16 cellular contexts compared by ENCODE assay signal in genomic region chr1:21887216-21887736, GRCh38. TPM values are rescaled to one million over a fixed set of nuclear protein-coding genes. Genes with fewer than 3 reads are reported as not detected.
A peak's percentile ranks its signal among the peaks of the same experiment; 100 is the strongest.
DNase-seq lines count a peak whose midpoint lies in the region; ATAC-seq, FAIRE-seq and TF ChIP-seq lines count a peak whose summit lies in the region.
"Had no signal": no experiment of that assay in that cellular context is flagged by ENCODE, and none has a peak within 500 bp of the region (broad histone marks: within the 10 kb centered on the region; RNA-seq: fewer than 3 reads in every experiment).

No MANE protein-coding gene starts in this region.

- H3K27ac ChIP-seq in IMR-90 (ENCODE audit: insufficient read depth, low read length), result no peak overlapping the region
- no peak overlapping the region for H3K27ac ChIP-seq in endothelial cell of umbilical vein (ENCODE audit: insufficient read depth, low read depth, low read length)
- H3K27ac ChIP-seq in muscle layer of colon (ENCODE audit: low read depth, low read length), result peak overlapping the region; percentile 41
- H3K27ac ChIP-seq in aorta (ENCODE audit: low read depth in 1 of 2, low read length in 2 of 2), result no peak overlapping the region
- H3K27ac ChIP-seq: GM23248 had no signal

- H2BK5ac ChIP-seq in IMR-90 (ENCODE audit: low read depth, low read length, poor library complexity, severe bottlenecking), result no peak overlapping the region

- H3K36me3 ChIP-seq in IMR-90 (ENCODE audit: control insufficient read depth, insufficient read depth, low read length) (peaks cover 72% of the 10 kb centered on the region), endothelial cell of umbilical vein (ENCODE audit: control insufficient read depth in 2 of 2, extremely low read depth in 1 of 2, insufficient read depth in 2 of 2, low read length in 2 of 2) (peaks cover 68 to 94% of the 10 kb centered on the region in 2 experiments), muscle layer of colon (ENCODE audit: insufficient read depth, low read length) (peaks cover 88% of the 10 kb centered on the region), aorta (ENCODE audit: control insufficient read depth in 1 of 2, insufficient read depth in 2 of 2, low read length in 1 of 2) (peaks cover 0 to 3% of the 10 kb centered on the region in 2 donors)

- peaks cover 80% of the 10 kb centered on the region for H3K79me2 ChIP-seq in endothelial cell of umbilical vein (ENCODE audit: control insufficient read depth, insufficient read depth, low read length)

- dilution Hi-C loops in IMR-90 (cut with HindIII; ENCODE audit: low sequenced_read_pairs, unreplicated experiment), result no loop called here
- dilution Hi-C loops in endothelial cell of umbilical vein (cut with MboI; ENCODE audit: extremely low pct_ligation_motif_present, low sequenced_read_pairs), result no loop called here

- no peak overlapping the region for H2AK5ac ChIP-seq in IMR-90 (ENCODE audit: low read depth, low read length)

- POLR2A ChIA-PET in IMR-90 (lab: Charles Lee; ENCODE audit: unreplicated experiment) (no interaction called here), endothelial cell of umbilical vein (lab: Charles Lee) (no interaction called here)

- CTCF ChIA-PET in IMR-90 (lab: Yijun Ruan, JAX) (interaction anchor here (0.6 kb wide), 1 partner anchor 30 kb away, joined by 3 read pairs; no protein-coding TSS in a partner anchor), endothelial cell of umbilical vein (lab: Charles Lee) (interaction anchor here (1.7 kb wide), 1 partner anchor 13 kb away, joined by 4 read pairs; no protein-coding TSS in a partner anchor)

- H2AFZ ChIP-seq in IMR-90 (replicated peaks; ENCODE audit: low read length, poor library complexity), result no peak overlapping the region
- no peak overlapping the region for H2AFZ ChIP-seq in endothelial cell of umbilical vein (ENCODE audit: low read depth, low read length)
- H2AFZ ChIP-seq: GM23248 had no signal

- H3K9ac ChIP-seq in IMR-90 (ENCODE audit: low read depth, low read length) (no peak overlapping the region), endothelial cell of umbilical vein (replicated peaks; ENCODE audit: extremely low read depth, insufficient read depth, low read length) (no peak overlapping the region), muscle layer of colon (ENCODE audit: low read length) (no peak overlapping the region)
- H3K9ac ChIP-seq: GM23248 had no signal

- H3K18ac ChIP-seq in IMR-90 (ENCODE audit: low read depth, low read length), result no peak overlapping the region

- TF ChIP-seq CTCF in IMR-90 (conservative IDR thresholded peaks at IDR 0.05; ENCODE audit: low read depth, low read length) (no peak), endothelial cell of umbilical vein (IDR thresholded peaks at IDR 0.05; ENCODE audit: extremely low read depth in 1 of 2, insufficient read depth in 1 of 2, low read depth in 1 of 2, low read length in 2 of 2) (no peak)

- DNase-seq in IMR-90, result no peak
- no peak for DNase-seq in endothelial cell of umbilical vein (ENCODE audit: low read depth, low spot score)
- peak; percentile 45 to 71 for DNase-seq in aorta
- no peak for DNase-seq in amniotic stem cell (lab: John Stamatoyannopoulos, UW)
- DNase-seq in activated T-cell treated with anti-CD3 and anti-CD28 coated beads, Interleukin-2, amount 50 U/mL, for 1 hour, result no peak
- DNase-seq: C1 segment of cervical spinal cord; Calu3; CD4-positive, alpha-beta T cell; DMS 273 treated with DMSO at 0.1 percent for 48 hours; GM23248 had no signal

- no peak for TF ChIP-seq RAD21 in IMR-90 (IDR thresholded peaks at IDR 0.05; ENCODE audit: low read length)

- no peak overlapping the region for H3K56ac ChIP-seq in IMR-90 (ENCODE audit: extremely low read depth, insufficient read depth, low read length)

- no peak overlapping the region for H4K8ac ChIP-seq in IMR-90 (ENCODE audit: low read depth in 2 of 2, low read length in 2 of 2)

- H4K20me1 ChIP-seq in IMR-90 (ENCODE audit: insufficient read depth, low read length) (peaks cover 5% of the 10 kb centered on the region; the same call in 1 of the 2 replicates), endothelial cell of umbilical vein (replicated peaks; ENCODE audit: control insufficient read depth, extremely low read depth, insufficient read depth, low read length) (no peaks in the 10 kb centered on the region)

- BruUV-seq in IMR-90 (replicated peaks; lab: Mats Ljungman, UMichigan) (TSS peak; percentile 70), endothelial cell of umbilical vein (replicated peaks; lab: Mats Ljungman, UMichigan) (TSS peak; percentile 42)

- no peak overlapping the region for H4K91ac ChIP-seq in IMR-90 (ENCODE audit: insufficient read depth, low read depth, low read length)

- H3K4me1 ChIP-seq in IMR-90 (ENCODE audit: control insufficient read depth, insufficient read depth, low read length), result no peaks in the 10 kb centered on the region
- no peaks in the 10 kb centered on the region for H3K4me1 ChIP-seq in endothelial cell of umbilical vein (ENCODE audit: control insufficient read depth, extremely low read depth, insufficient read depth, low read length)
- H3K4me1 ChIP-seq in muscle layer of colon (ENCODE audit: insufficient read depth, low read length), result no peaks in the 10 kb centered on the region
- H3K4me1 ChIP-seq in aorta (ENCODE audit: control insufficient read depth in 1 of 2, insufficient read depth in 2 of 2, low read length in 2 of 2), result no peaks in the 10 kb centered on the region

- ATAC-seq in IMR-90 (ENCODE audit: low read depth), result no peak
- no peak for ATAC-seq in aorta (ENCODE audit: low FRiP score)
- ATAC-seq in GM19035 (IDR thresholded peaks at IDR 0.05; ENCODE audit: unreplicated experiment), result no peak
- ATAC-seq: GM12878 had no signal

- 92% methylated on average over 10 of the region's 26 CpGs; no CpG with 5 or more reads in 1 of the 2 experiments for WGBS in IMR-90 (ENCODE audit: extremely low coverage in 2 of 2, insufficient read length in 1 of 2), 2 experiments
- 83 to 86% methylated on average over 26 of the region's 26 CpGs for WGBS in aorta, 2 donors

- H3K79me1 ChIP-seq in IMR-90 (ENCODE audit: low read depth in 1 of 2, low read length in 2 of 2), result peaks cover 6 to 28% of the 10 kb centered on the region in 2 experiments; a peak in 3 of 4 replicates

- H3K9me1 ChIP-seq in IMR-90 (ENCODE audit: insufficient read depth, low read length) (no peaks in the 10 kb centered on the region; the same call in 1 of the 2 replicates), endothelial cell of umbilical vein (replicated peaks; ENCODE audit: control insufficient read depth, extremely low read depth, insufficient read depth, low read length) (no peaks in the 10 kb centered on the region)

- no peaks in the 10 kb centered on the region for H3K27me3 ChIP-seq in IMR-90 (ENCODE audit: control insufficient read depth, insufficient read depth, low read length)
- no peaks in the 10 kb centered on the region for H3K27me3 ChIP-seq in endothelial cell of umbilical vein (ENCODE audit: control insufficient read depth in 2 of 2, insufficient read depth in 2 of 2, low read length in 2 of 2)
- H3K27me3 ChIP-seq in muscle layer of colon (ENCODE audit: control insufficient read depth in 1 of 2, insufficient read depth in 2 of 2, low read length in 2 of 2), result no peaks in the 10 kb centered on the region
- no peaks in the 10 kb centered on the region for H3K27me3 ChIP-seq in aorta (ENCODE audit: control insufficient read depth in 1 of 2, insufficient read depth in 2 of 2, low read length in 1 of 2)

- H2BK120ac ChIP-seq in IMR-90 (ENCODE audit: low read depth, low read length), result no peak overlapping the region

- in situ Hi-C loops in IMR-90 (cut with MboI; ENCODE audit: low sequenced_read_pairs), result no loop called here

- H3K4me3 ChIP-seq in IMR-90 (ENCODE audit: insufficient read depth, low read depth, low read length) (no peak overlapping the region), endothelial cell of umbilical vein (replicated peaks in 1 of 3; ENCODE audit: insufficient read depth in 1 of 3, low read depth in 1 of 3, low read length in 3 of 3) (no peak overlapping the region), muscle layer of colon (ENCODE audit: low read depth in 1 of 2, low read length in 2 of 2) (no peak overlapping the region), aorta (ENCODE audit: low read length in 2 of 2) (no peak overlapping the region)
- H3K4me3 ChIP-seq: GM12878, GM23248 had no signal

- no peak overlapping the region for H4K5ac ChIP-seq in IMR-90 (ENCODE audit: low read depth, low read length)

- H3K9me3 ChIP-seq in IMR-90 (ENCODE audit: control insufficient read depth, insufficient read depth, low read length) (no peaks in the 10 kb centered on the region), endothelial cell of umbilical vein (replicated peaks; ENCODE audit: control insufficient read depth, insufficient read depth, low read length) (no peaks in the 10 kb centered on the region), muscle layer of colon (ENCODE audit: low read length) (no peaks in the 10 kb centered on the region), aorta (ENCODE audit: control insufficient read depth, low read length) (no peaks in the 10 kb centered on the region)

- intact Hi-C loops in IMR-90 (cut with micrococcal nuclease) (no loop called here), endothelial cell of umbilical vein (cut with micrococcal nuclease) (no loop called here), aorta (cut with DNase I) (no loop called here)

- H3K23ac ChIP-seq in IMR-90 (ENCODE audit: low read depth, low read length), result no peak overlapping the region

- no peak overlapping the region for H3K14ac ChIP-seq in IMR-90 (replicated peaks; ENCODE audit: low read depth, low read length)

- TF ChIP-seq POLR2A in IMR-90 (IDR thresholded peaks at IDR 0.05; ENCODE audit: low read depth, low read length) (no peak), endothelial cell of umbilical vein (IDR thresholded peaks at IDR 0.05; ENCODE audit: low read depth, low read length) (no peak)

- no peak overlapping the region for H3K4ac ChIP-seq in IMR-90 (ENCODE audit: low read depth, low read length)

- H2BK15ac ChIP-seq in IMR-90 (ENCODE audit: low read depth, low read length), result no peak overlapping the region

- H2BK20ac ChIP-seq in IMR-90 (ENCODE audit: low read depth, low read length), result no peak overlapping the region

- no peak overlapping the region for H2AK9ac ChIP-seq in IMR-90 (replicated peaks; ENCODE audit: low read depth, low read length, poor library complexity)

- FAIRE-seq in endothelial cell of umbilical vein (lab: Jason Lieb, UNC), result no peak
- FAIRE-seq: A204.1, GM12878, GM18507, H54 had no signal

- H3K4me2 ChIP-seq in IMR-90 (ENCODE audit: low read depth, low read length) (no peak overlapping the region), endothelial cell of umbilical vein (ENCODE audit: insufficient read depth, low read length) (no peak overlapping the region)

RNA-seq across cellular contexts. Expression of gene HSPG2, which starts 49.8 kb away (rescaled TPM):
- 15.8 and 23.3 TPM in 2 replicates for total RNA-seq in IMR-90 (2012; rRNA removed)
- 94.0 and 104 TPM in 2 replicates for polyA plus RNA-seq in IMR-90 (2012; rRNA removed)
- polyA plus RNA-seq in IMR-90 (2012; cell fraction: cytosol; rRNA removed), result 74.1 and 160 TPM in 2 replicates
- 187 and 684 TPM in 2 replicates for polyA plus RNA-seq in IMR-90 (2012; cell fraction: nucleus; rRNA removed; ENCODE audit: low replicate concordance)
- 3,499 and 3,960 TPM in 2 replicates for total RNA-seq in endothelial cell of umbilical vein
- polyA plus RNA-seq in endothelial cell of umbilical vein, result 734 and 849 TPM in 2 replicates
- polyA plus RNA-seq in endothelial cell of umbilical vein (2011; cell fraction: cytosol; rRNA removed), result 751 and 1,165 TPM in 2 replicates
- polyA plus RNA-seq in endothelial cell of umbilical vein (2011; cell fraction: nucleus; rRNA removed), result 1,616 and 1,967 TPM in 2 replicates
- polyA plus RNA-seq in endothelial cell of umbilical vein (2012), result 1,500 and 2,412 TPM in 2 replicates
- 1,494 and 1,598 TPM in 2 replicates for polyA minus RNA-seq in endothelial cell of umbilical vein
- polyA minus RNA-seq in endothelial cell of umbilical vein (2011; cell fraction: cytosol; rRNA and poly(A)+ RNA removed), result 16.5 TPM
- polyA minus RNA-seq in endothelial cell of umbilical vein (2011; cell fraction: nucleus; rRNA and poly(A)+ RNA removed), result 1,216 and 2,140 TPM in 2 replicates
- total RNA-seq in aorta, result 1,000 to 10,000 TPM in 1 of 2 donors, 100 to 1,000 TPM in 1; 868 to 1,205 TPM
- 100 to 1,000 TPM in 1 of 2 donors, 10 to 100 TPM in 1; 49.1 to 268 TPM for polyA plus RNA-seq in aorta

Comparison
In these comparisons a context has a peak if more than half of its experiments do, and no peak if none do; other contexts are left out.
1. DNase-seq: peak in aorta (2 of 2); none in IMR-90 (single experiment), endothelial cell of umbilical vein (single experiment), amniotic stem cell (single experiment) and activated T-cell treated with anti-CD3 and anti-CD28 coated beads, Interleukin-2, amount 50 U/mL, for 1 hour (single experiment).
2. RNA of gene HSPG2, which starts 49.8 kb away (total RNA-seq): 3,499 to 3,960 TPM in endothelial cell of umbilical vein and 868 to 1,205 TPM in aorta; 15.8 to 23.3 TPM in IMR-90; every median in the first group is over 10 times any median in the second.